In genomic region chr1:154778944-154779343, GRCh38 we compare ENCODE assay signal across 29 cellular contexts.
"Had no signal": no experiment of that assay in that cellular context is flagged by ENCODE, and none has a peak within 500 bp of the region (broad histone marks: within the 10 kb centered on the region; RNA-seq: fewer than 3 reads in every experiment).

No MANE protein-coding gene starts in this region.

- H3K27ac Mint-ChIP-seq: mesothelial cell of epicardium; naive B cell; natural killer cell treated with Interleukin-12 subunit alpha and Interleukin-12 subunit beta and Interleukin-15 and Interleukin-18, amount 100 ng/mL, for 72 hours had no signal

- H3K4me3 ChIP-seq: coronary artery, esophagus muscularis mucosa, gastroesophageal sphincter, heart left ventricle, hepatocyte, left lung, mucosa of descending colon, prostate gland, stomach, thyroid gland, vagina had no signal

- H3K27me3 ChIP-seq: esophagus muscularis mucosa, gastroesophageal sphincter, heart left ventricle, hepatocyte, left lung, stomach, thyroid gland, vagina had no signal

- H3K4me2 ChIP-seq: hepatocyte had no signal

- H3K27ac ChIP-seq: coronary artery, esophagus muscularis mucosa, foreskin keratinocyte, gastroesophageal sphincter, heart left ventricle, hepatocyte, left lung, parathyroid adenoma, prostate gland, stomach, thyroid gland, vagina had no signal

- H3K4me1 ChIP-seq: foreskin keratinocyte, heart left ventricle, left lung, parathyroid adenoma, prostate gland, stomach, vagina had no signal

- H3K36me3 ChIP-seq: esophagus muscularis mucosa, gastroesophageal sphincter, heart left ventricle, left lung, prostate gland, stomach, thyroid gland, vagina had no signal

- DNase-seq: dermis blood vessel endothelial cell; effector memory CD4-positive, alpha-beta T cell; foreskin keratinocyte; heart left ventricle; kidney; left lung; mesenchymal stem cell; mucosa of descending colon; naive B cell; right cardiac atrium; small intestine; stimulated activated CD4-positive, alpha-beta T cell treated with anti-CD3 and anti-CD28 coated beads, Interleukin-12 subunit alpha, Interleukin-12 subunit beta, amount 100 ng/mL, for 4 hours; stimulated activated CD4-positive, alpha-beta T cell treated with anti-CD3 and anti-CD28 coated beads, Interleukin-1b, Interleukin-23, amount 100 ng/mL, for 48 hours; stimulated activated CD4-positive, alpha-beta T cell treated with anti-CD3 and anti-CD28 coated beads, Interleukin-4, amount 100 ng/mL, for 1 hour; stimulated activated CD8-positive, alpha-beta memory T cell treated with anti-CD3 and anti-CD28 coated beads, Interleukin-4, amount 100 ng/mL, for 48 hours; stimulated activated naive CD4-positive, alpha-beta T cell treated with Interleukin-2 at 50 U/mL for 16 hours; stomach; trophoblast cell had no signal

- H3K4me3 Mint-ChIP-seq: mesothelial cell of epicardium; naive B cell; natural killer cell treated with Interleukin-12 subunit alpha and Interleukin-12 subunit beta and Interleukin-15 and Interleukin-18, amount 100 ng/mL, for 72 hours; neural crest cell had no signal

- H3K9me3 Mint-ChIP-seq: naive B cell; natural killer cell treated with Interleukin-12 subunit alpha and Interleukin-12 subunit beta and Interleukin-15 and Interleukin-18, amount 100 ng/mL, for 72 hours; neural crest cell had no signal

- ATAC-seq: foreskin keratinocyte; gastroesophageal sphincter; left lung; mucosa of descending colon; natural killer cell treated with Interleukin-12 subunit alpha and Interleukin-12 subunit beta and Interleukin-15 and Interleukin-18, amount 100 ng/mL, for 72 hours; right cardiac atrium had no signal

- H3K9me3 ChIP-seq: esophagus muscularis mucosa, mucosa of descending colon, prostate gland, thyroid gland, vagina had no signal

- H3K36me3 Mint-ChIP-seq: mesothelial cell of epicardium; naive B cell; natural killer cell treated with Interleukin-12 subunit alpha and Interleukin-12 subunit beta and Interleukin-15 and Interleukin-18, amount 100 ng/mL, for 72 hours had no signal

- H3K79me2 ChIP-seq: hepatocyte, parathyroid adenoma had no signal

- H3K4me1 Mint-ChIP-seq: mesothelial cell of epicardium, naive B cell had no signal

- H2AFZ ChIP-seq: hepatocyte, parathyroid adenoma had no signal
